ENCODE assay signal across 16 cellular contexts in genomic region chr9:9574080-9574479, GRCh38.
A peak's percentile ranks its signal among the peaks of the same experiment; 100 is the strongest.
DNase-seq lines count a peak whose midpoint lies in the region; ATAC-seq and TF ChIP-seq lines count a peak whose summit lies in the region.
"Had no signal": no experiment of that assay in that cellular context is flagged by ENCODE, and none has a peak within 500 bp of the region (broad histone marks: within the 10 kb centered on the region; RNA-seq: fewer than 3 reads in every experiment).

No MANE protein-coding gene starts in this region.

- ATAC-seq in GM18909 (IDR thresholded peaks at IDR 0.05; ENCODE audit: poor library complexity, unreplicated experiment): peak; percentile 59
- ATAC-seq in HG02981 (IDR thresholded peaks at IDR 0.05; ENCODE audit: unreplicated experiment): peak; percentile 78
- peak; percentile 44 for ATAC-seq in HG03159 (IDR thresholded peaks at IDR 0.05; ENCODE audit: unreplicated experiment)
- ATAC-seq in HG03354 (IDR thresholded peaks at IDR 0.05; ENCODE audit: poor library complexity, severe bottlenecking, unreplicated experiment): peak; percentile 69
- ATAC-seq in HG02588 (IDR thresholded peaks at IDR 0.05; ENCODE audit: unreplicated experiment): no peak
- ATAC-seq in GM18505 (IDR thresholded peaks at IDR 0.05; ENCODE audit: unreplicated experiment): no peak
- ATAC-seq: A549; CD8-positive, alpha-beta T cell had no signal

- DNase-seq in NCI-H1092 treated with DMSO at 0.1 percent for 48 hours (lab: John Stamatoyannopoulos, UW): no peak
- no peak for DNase-seq in NCI-H2081 treated with DMSO at 0.1 percent for 48 hours (lab: John Stamatoyannopoulos, UW)
- DNase-seq: AML-193; Caco-2; Calu3; CD4-positive, alpha-beta T cell; CD8-positive, alpha-beta T cell; DMS79 treated with DMSO at 0.1 percent for 48 hours; GF-D8 had no signal

- no peak for TF ChIP-seq POLR2A in GM18505 (IDR thresholded peaks at IDR 0.05; ENCODE audit: borderline replicate concordance, extremely low read depth, insufficient read depth, insufficient read length)

Comparison
In these comparisons a context has a peak if more than half of its experiments do, and no peak if none do; other contexts are left out.
1. ATAC-seq: peak in GM18909 (single experiment), HG02981 (single experiment), HG03159 (single experiment) and HG03354 (single experiment); none in HG02588 (single experiment) and GM18505 (single experiment).